13 cellular contexts compared by ENCODE assay signal in the genomic region with DNA sequence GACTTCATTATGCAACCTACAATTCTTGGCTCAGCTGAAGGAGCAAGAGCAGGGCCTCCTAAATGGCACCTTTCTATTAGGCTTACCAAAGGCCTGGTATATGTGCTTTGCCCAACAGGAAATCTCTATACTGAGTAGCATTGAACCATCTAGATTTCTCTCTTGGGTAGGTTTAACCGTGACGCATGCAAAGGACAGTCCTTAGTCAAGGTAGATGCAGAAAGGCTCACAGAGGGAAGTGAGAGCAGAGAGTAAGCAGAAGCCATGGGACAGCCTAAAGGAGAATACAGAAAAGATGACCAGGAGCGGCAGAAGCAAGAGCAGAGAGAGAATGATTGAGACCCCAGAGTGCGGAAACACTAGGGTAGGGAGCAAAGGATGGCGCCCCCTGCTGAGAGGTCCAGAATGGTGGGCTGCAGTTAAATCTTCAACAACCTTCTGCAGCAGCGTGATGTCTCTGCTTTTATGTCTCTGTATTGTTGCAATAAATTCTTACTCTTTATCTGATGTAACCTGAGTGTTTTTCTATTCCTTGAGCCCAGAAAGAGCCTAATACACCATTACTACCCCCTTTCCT. TPM values are rescaled to one million over a fixed set of nuclear protein-coding genes. Genes with fewer than 3 reads are reported as not detected.
DNase-seq lines count a peak whose midpoint lies in the region; ATAC-seq, FAIRE-seq and TF ChIP-seq lines count a peak whose summit lies in the region.
"Had no signal": no experiment of that assay in that cellular context is flagged by ENCODE, and none has a peak within 500 bp of the region (broad histone marks: within the 10 kb centered on the region; RNA-seq: fewer than 3 reads in every experiment).

No MANE protein-coding gene starts in this region.

- intact Hi-C loops in CD14-positive monocyte (cut with micrococcal nuclease): no loop called here
- intact Hi-C loops in ascending aorta (cut with DNase I): no loop called here
- intact Hi-C loops in pancreas (cut with DNase I): no loop called here

- WGBS in pancreas, 2 donors: 77 to 82% methylated on average over 6 of the region's 6 CpGs

- H3K27me3 Mint-ChIP-seq in CD14-positive monocyte (ENCODE audit: low read depth in 3 of 3) (peaks cover under 1 to 9% (median 2%) of the 10 kb centered on the region in 3 donors), mesothelial cell of epicardium (ENCODE audit: low read depth) (peaks cover 2% of the 10 kb centered on the region)

- H3K4me3 ChIP-seq in ascending aorta: no peak overlapping the region
- no peak overlapping the region for H3K4me3 ChIP-seq in pancreas

- H3K27me3 ChIP-seq in ascending aorta: no peaks in the 10 kb centered on the region
- H3K27me3 ChIP-seq in pancreas: no peaks in the 10 kb centered on the region

- FAIRE-seq in pancreas (lab: Jason Lieb, UNC): no peak

- H3K4me3 Mint-ChIP-seq in CD14-positive monocyte (no peak overlapping the region), mesothelial cell of epicardium (no peak overlapping the region)

- H3K9me3 Mint-ChIP-seq in CD14-positive monocyte (peaks cover 0 to 4% (median 0%) of the 10 kb centered on the region in 7 donors), mesothelial cell of epicardium (peaks cover 7% of the 10 kb centered on the region)

- H3K27ac ChIP-seq in ascending aorta (no peak overlapping the region), pancreas (no peak overlapping the region)

- DNase-seq in CD14-positive monocyte (ENCODE audit: low spot score) (no peak), SK-MEL-5 (ENCODE audit: low read depth, low spot score) (peak; percentile 32), globus pallidus (ENCODE audit: low spot score) (peak; percentile 13), NCI-H1092 (lab: John Stamatoyannopoulos, UW) (no peak), mesothelial cell of epicardium (ENCODE audit: low spot score in 2 of 2, unreplicated experiment in 2 of 2) (no peak), ascending aorta (ENCODE audit: low spot score in 2 of 2) (no peak), pancreas (no peak)
- DNase-seq: Caco-2; NCI-H1930; stimulated activated naive CD4-positive, alpha-beta T cell; T1000 had no signal

- no peaks in the 10 kb centered on the region for H3K4me1 ChIP-seq in ascending aorta
- H3K4me1 ChIP-seq in pancreas: peaks cover 4 to 6% (median 5%) of the 10 kb centered on the region in 3 donors

- H3K4me1 Mint-ChIP-seq in CD14-positive monocyte (peaks cover 20% of the 10 kb centered on the region), mesothelial cell of epicardium (peaks cover 21% of the 10 kb centered on the region)

- H3K36me3 ChIP-seq in ascending aorta (no peaks in the 10 kb centered on the region), pancreas (no peaks in the 10 kb centered on the region)

- no peak overlapping the region for H3K27ac Mint-ChIP-seq in CD14-positive monocyte
- H3K27ac Mint-ChIP-seq in mesothelial cell of epicardium: no peak overlapping the region

- TF ChIP-seq CTCF in CD14-positive monocyte (IDR thresholded peaks at IDR 0.05): peak; percentile 32
- peak; percentile 18; the same call in 1 of the 2 replicates for TF ChIP-seq CTCF in GM12874 (IDR thresholded peaks at IDR 0.05; ENCODE audit: insufficient read depth, low read depth, low read length)
- TF ChIP-seq CTCF in mesothelial cell of epicardium (IDR thresholded peaks at IDR 0.05; ENCODE audit: unreplicated experiment): no peak
- no peak for TF ChIP-seq CTCF in ascending aorta (IDR thresholded peaks at IDR 0.05)
- TF ChIP-seq CTCF in pancreas (IDR thresholded peaks at IDR 0.05): no peak

- in situ Hi-C loops in SK-MEL-5 (cut with HindIII; ENCODE audit: low pct_unique_long_range_greater_than_20kb, low sequenced_read_pairs): no loop called here

- no peaks in the 10 kb centered on the region for H3K36me3 Mint-ChIP-seq in CD14-positive monocyte
- H3K36me3 Mint-ChIP-seq in mesothelial cell of epicardium: no peaks in the 10 kb centered on the region

- ATAC-seq in pancreas: no peak
- ATAC-seq: left colon had no signal

- H3K9me3 ChIP-seq in ascending aorta: no peaks in the 10 kb centered on the region
- no peaks in the 10 kb centered on the region for H3K9me3 ChIP-seq in pancreas
- H3K9me3 ChIP-seq: Caco-2 had no signal

RNA-seq across cellular contexts. Expression of a gene that starts 4.7 kb away (rescaled TPM):
- 1 to 10 TPM; 6.3 to 7.1 TPM for polyA plus RNA-seq in CD14-positive monocyte
- total RNA-seq in SK-MEL-5 (2014; rRNA removed; shearing (Covaris generic)): 84.6 and 84.7 TPM in 2 replicates
- 46.3 and 67.9 TPM in 2 replicates for polyA plus RNA-seq in SK-MEL-5 (2015; cell fraction: cytosol; rRNA removed)
- polyA plus RNA-seq in SK-MEL-5 (2015; cell fraction: nucleus; rRNA removed): 103 and 115 TPM in 2 replicates
- 36.1 to 39.7 TPM (median 37.5 TPM) in 3 replicates for total RNA-seq in mesothelial cell of epicardium
- total RNA-seq in ascending aorta: 42.9 TPM
- 10 to 100 TPM in 4 of 6 donors, 1 to 10 TPM in 2; 8.9 to 17.9 (median 11.4) TPM for total RNA-seq in pancreas
- polyA plus RNA-seq in pancreas: 10 to 100 TPM in 1 of 2 donors, 1 to 10 TPM in 1; 5.8 to 10.7 TPM

RNA-seq across cellular contexts. Expression of a gene that starts 24.2 kb away (rescaled TPM):
- polyA plus RNA-seq in CD14-positive monocyte (10 to 100 TPM; 15.8 to 19.7 TPM), pancreas (1 to 10 TPM; 7.1 to 8.0 TPM)
- total RNA-seq in SK-MEL-5 (2014; rRNA removed; shearing (Covaris generic)): 38.2 and 47.3 TPM in 2 replicates
- polyA plus RNA-seq in SK-MEL-5 (2015; cell fraction: cytosol; rRNA removed): 32.2 and 32.7 TPM in 2 replicates
- polyA plus RNA-seq in SK-MEL-5 (2015; cell fraction: nucleus; rRNA removed): 32.8 and 33.4 TPM in 2 replicates
- total RNA-seq in mesothelial cell of epicardium (46.5 to 54.0 TPM (median 52.2 TPM) in 3 replicates), ascending aorta (38.2 TPM), pancreas (10 to 100 TPM; 12.4 to 23.7 (median 18.5) TPM)

RNA-seq across cellular contexts. Expression of a gene that starts 58.1 kb away (rescaled TPM):
- under 1 TPM in 1 of 2 donors, not detected in 1; 0.10 TPM for polyA plus RNA-seq in CD14-positive monocyte
- total RNA-seq in SK-MEL-5 (2014; rRNA removed; shearing (Covaris generic)): not detected in 2 replicates
- polyA plus RNA-seq in SK-MEL-5 (2015; cell fraction: cytosol; rRNA removed): 0.05 and 0.06 TPM in 2 replicates
- 0.09 and 0.43 TPM in 2 replicates for polyA plus RNA-seq in SK-MEL-5 (2015; cell fraction: nucleus; rRNA removed)
- 0.07 TPM in 1 of 3 replicates, not detected in the others for total RNA-seq in mesothelial cell of epicardium
- not detected for total RNA-seq in ascending aorta
- under 1 TPM in 1 of 6 donors, not detected in 5; 0.06 TPM for total RNA-seq in pancreas
- not detected for polyA plus RNA-seq in pancreas
- total RNA-seq: Caco-2 had no signal

Comparison
In these comparisons a context has a peak if more than half of its experiments do, and no peak if none do; other contexts are left out.
1. DNase-seq: peak in SK-MEL-5 (single experiment) and globus pallidus (single experiment); none in CD14-positive monocyte (single experiment), NCI-H1092 (single experiment), mesothelial cell of epicardium (0 of 2), ascending aorta (0 of 2) and pancreas (0 of 6).
2. CTCF ChIP-seq: peak in CD14-positive monocyte (single experiment) and GM12874 (single experiment); none in mesothelial cell of epicardium (single experiment), ascending aorta (0 of 3) and pancreas (0 of 4).